7 cellular contexts compared by ENCODE assay signal in genomic region chr7:75783058-75783457, GRCh38. TPM values are rescaled to one million over a fixed set of nuclear protein-coding genes. Genes with fewer than 3 reads are reported as not detected.
"Had no signal": no experiment of that assay in that cellular context is flagged by ENCODE, and none has a peak within 500 bp of the region (broad histone marks: within the 10 kb centered on the region; RNA-seq: fewer than 3 reads in every experiment).

No MANE protein-coding gene starts in this region.

RNA-seq across cellular contexts. Expression of gene CCL26, which starts 11.0 kb away (rescaled TPM):
- total RNA-seq: GM23248 had no signal

RNA-seq across cellular contexts. Expression of gene CCL24, which starts 30.5 kb away (rescaled TPM):
- total RNA-seq: GM23248, GM23338, H1, H4, H7, H9, HFFc6 had no signal
- polyA plus RNA-seq: GM23248, GM23338, H1 had no signal
